In the genomic region with DNA sequence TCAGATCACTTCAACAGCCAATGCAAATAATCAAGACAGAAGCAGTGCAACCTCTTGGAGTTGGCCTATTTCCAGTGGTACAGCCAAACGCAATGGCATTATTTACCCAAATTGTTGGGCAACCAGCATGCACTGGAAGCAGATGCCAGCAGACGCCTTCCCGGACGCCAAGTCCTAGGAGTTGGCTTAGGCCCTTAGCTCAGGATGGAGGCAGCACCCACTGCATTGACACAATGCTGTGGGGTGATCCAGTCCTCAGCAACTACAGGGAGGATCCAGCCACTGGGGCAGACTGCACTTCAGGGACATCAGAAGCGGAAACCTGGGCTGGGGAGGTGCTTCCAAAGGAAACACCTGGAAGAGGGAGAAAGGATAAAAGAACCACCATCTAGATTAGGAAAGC, we compare ENCODE assay signal across 3 cellular contexts.
A peak's percentile ranks its signal among the peaks of the same experiment; 100 is the strongest.
TF ChIP-seq lines count a peak whose summit lies in the region.

No MANE protein-coding gene starts in this region.

TF ChIP-seq in liver, 16 proteins besides CTCF, POLR2A, EP300 and RAD21:
- TF ChIP-seq, protein P1, sequence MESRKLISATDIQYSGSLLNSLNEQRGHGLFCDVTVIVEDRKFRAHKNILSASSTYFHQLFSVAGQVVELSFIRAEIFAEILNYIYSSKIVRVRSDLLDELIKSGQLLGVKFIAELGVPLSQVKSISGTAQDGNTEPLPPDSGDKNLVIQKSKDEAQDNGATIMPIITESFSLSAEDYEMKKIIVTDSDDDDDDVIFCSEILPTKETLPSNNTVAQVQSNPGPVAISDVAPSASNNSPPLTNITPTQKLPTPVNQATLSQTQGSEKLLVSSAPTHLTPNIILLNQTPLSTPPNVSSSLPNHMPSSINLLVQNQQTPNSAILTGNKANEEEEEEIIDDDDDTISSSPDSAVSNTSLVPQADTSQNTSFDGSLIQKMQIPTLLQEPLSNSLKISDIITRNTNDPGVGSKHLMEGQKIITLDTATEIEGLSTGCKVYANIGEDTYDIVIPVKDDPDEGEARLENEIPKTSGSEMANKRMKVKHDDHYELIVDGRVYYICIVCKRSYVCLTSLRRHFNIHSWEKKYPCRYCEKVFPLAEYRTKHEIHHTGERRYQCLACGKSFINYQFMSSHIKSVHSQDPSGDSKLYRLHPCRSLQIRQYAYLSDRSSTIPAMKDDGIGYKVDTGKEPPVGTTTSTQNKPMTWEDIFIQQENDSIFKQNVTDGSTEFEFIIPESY (IDR thresholded peaks at IDR 0.05): no peak
- TF ChIP-seq, protein P2, sequence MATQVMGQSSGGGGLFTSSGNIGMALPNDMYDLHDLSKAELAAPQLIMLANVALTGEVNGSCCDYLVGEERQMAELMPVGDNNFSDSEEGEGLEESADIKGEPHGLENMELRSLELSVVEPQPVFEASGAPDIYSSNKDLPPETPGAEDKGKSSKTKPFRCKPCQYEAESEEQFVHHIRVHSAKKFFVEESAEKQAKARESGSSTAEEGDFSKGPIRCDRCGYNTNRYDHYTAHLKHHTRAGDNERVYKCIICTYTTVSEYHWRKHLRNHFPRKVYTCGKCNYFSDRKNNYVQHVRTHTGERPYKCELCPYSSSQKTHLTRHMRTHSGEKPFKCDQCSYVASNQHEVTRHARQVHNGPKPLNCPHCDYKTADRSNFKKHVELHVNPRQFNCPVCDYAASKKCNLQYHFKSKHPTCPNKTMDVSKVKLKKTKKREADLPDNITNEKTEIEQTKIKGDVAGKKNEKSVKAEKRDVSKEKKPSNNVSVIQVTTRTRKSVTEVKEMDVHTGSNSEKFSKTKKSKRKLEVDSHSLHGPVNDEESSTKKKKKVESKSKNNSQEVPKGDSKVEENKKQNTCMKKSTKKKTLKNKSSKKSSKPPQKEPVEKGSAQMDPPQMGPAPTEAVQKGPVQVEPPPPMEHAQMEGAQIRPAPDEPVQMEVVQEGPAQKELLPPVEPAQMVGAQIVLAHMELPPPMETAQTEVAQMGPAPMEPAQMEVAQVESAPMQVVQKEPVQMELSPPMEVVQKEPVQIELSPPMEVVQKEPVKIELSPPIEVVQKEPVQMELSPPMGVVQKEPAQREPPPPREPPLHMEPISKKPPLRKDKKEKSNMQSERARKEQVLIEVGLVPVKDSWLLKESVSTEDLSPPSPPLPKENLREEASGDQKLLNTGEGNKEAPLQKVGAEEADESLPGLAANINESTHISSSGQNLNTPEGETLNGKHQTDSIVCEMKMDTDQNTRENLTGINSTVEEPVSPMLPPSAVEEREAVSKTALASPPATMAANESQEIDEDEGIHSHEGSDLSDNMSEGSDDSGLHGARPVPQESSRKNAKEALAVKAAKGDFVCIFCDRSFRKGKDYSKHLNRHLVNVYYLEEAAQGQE (IDR thresholded peaks at IDR 0.05): no peak
- TF ChIP-seq HNF4A (conservative IDR thresholded peaks at IDR 0.05) (peak; percentile 48 to 69), RXRA (IDR thresholded peaks at IDR 0.05) (peak; percentile 47 to 80), FOXA2 (IDR thresholded peaks at IDR 0.05) (peak; percentile 83), HNF4G (IDR thresholded peaks at IDR 0.05) (no peak), GABPA (IDR thresholded peaks at IDR 0.05 in 1 of 2, conservative IDR thresholded peaks at IDR 0.05 in 1 of 2) (no peak), FOXA1 (IDR thresholded peaks at IDR 0.05) (peak; percentile 64), EGR1 (IDR thresholded peaks at IDR 0.05; ENCODE audit: low read depth in 2 of 2) (peak in 1 of 2 donors; percentile 36), SP1 (IDR thresholded peaks at IDR 0.05) (peak; percentile 64), YY1 (IDR thresholded peaks at IDR 0.05) (peak; percentile 85), JUND (IDR thresholded peaks at IDR 0.05) (peak in 1 of 2 donors; percentile 36), TAF1 (conservative IDR thresholded peaks at IDR 0.05) (no peak), NR2F2 (IDR thresholded peaks at IDR 0.05) (no peak)
- TF ChIP-seq, protein P3, sequence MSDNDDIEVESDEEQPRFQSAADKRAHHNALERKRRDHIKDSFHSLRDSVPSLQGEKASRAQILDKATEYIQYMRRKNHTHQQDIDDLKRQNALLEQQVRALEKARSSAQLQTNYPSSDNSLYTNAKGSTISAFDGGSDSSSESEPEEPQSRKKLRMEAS (IDR thresholded peaks at IDR 0.05): peak; percentile 81
- TF ChIP-seq, protein P4, sequence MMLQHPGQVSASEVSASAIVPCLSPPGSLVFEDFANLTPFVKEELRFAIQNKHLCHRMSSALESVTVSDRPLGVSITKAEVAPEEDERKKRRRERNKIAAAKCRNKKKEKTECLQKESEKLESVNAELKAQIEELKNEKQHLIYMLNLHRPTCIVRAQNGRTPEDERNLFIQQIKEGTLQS (IDR thresholded peaks at IDR 0.05): peak; percentile 19

TF ChIP-seq in HepG2, 621 proteins besides CTCF, POLR2A, EP300 and RAD21 (continued from another document):
- TF ChIP-seq TCF12 (IDR thresholded peaks at IDR 0.05) (no peak), TCF12 (CRISPR knock-in tag; IDR thresholded peaks at IDR 0.05) (no peak)

TF ChIP-seq in HEK293T, 16 proteins besides CTCF, POLR2A, EP300 and RAD21 (continued from another document):
- TF ChIP-seq BHLHE40 (IDR thresholded peaks at IDR 0.05; ENCODE audit: borderline replicate concordance) (no peak), ZNF384 (IDR thresholded peaks at IDR 0.05) (no peak)
- TF ChIP-seq, protein P5, sequence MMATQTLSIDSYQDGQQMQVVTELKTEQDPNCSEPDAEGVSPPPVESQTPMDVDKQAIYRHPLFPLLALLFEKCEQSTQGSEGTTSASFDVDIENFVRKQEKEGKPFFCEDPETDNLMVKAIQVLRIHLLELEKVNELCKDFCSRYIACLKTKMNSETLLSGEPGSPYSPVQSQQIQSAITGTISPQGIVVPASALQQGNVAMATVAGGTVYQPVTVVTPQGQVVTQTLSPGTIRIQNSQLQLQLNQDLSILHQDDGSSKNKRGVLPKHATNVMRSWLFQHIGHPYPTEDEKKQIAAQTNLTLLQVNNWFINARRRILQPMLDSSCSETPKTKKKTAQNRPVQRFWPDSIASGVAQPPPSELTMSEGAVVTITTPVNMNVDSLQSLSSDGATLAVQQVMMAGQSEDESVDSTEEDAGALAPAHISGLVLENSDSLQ (IDR thresholded peaks at IDR 0.05): no peak
